2 cellular contexts compared by ENCODE assay signal in genomic region chr2:52144588-52144987, GRCh38.
TF ChIP-seq lines count a peak whose summit lies in the region.

No MANE protein-coding gene starts in this region.

TF ChIP-seq in GM23338, 12 proteins besides CTCF, POLR2A, EP300 and RAD21 (continued from another document):
- TF ChIP-seq ETS1 (IDR thresholded peaks at IDR 0.05), result no peak
- no peak for TF ChIP-seq ZNF331 (CRISPR knock-in tag; IDR thresholded peaks at IDR 0.05; ENCODE audit: low read depth)
- no peak for TF ChIP-seq NANOG (IDR thresholded peaks at IDR 0.05; ENCODE audit: borderline replicate concordance)

TF ChIP-seq in GM12878, 131 proteins besides CTCF, POLR2A, EP300 and RAD21:
- TF ChIP-seq, protein P1, sequence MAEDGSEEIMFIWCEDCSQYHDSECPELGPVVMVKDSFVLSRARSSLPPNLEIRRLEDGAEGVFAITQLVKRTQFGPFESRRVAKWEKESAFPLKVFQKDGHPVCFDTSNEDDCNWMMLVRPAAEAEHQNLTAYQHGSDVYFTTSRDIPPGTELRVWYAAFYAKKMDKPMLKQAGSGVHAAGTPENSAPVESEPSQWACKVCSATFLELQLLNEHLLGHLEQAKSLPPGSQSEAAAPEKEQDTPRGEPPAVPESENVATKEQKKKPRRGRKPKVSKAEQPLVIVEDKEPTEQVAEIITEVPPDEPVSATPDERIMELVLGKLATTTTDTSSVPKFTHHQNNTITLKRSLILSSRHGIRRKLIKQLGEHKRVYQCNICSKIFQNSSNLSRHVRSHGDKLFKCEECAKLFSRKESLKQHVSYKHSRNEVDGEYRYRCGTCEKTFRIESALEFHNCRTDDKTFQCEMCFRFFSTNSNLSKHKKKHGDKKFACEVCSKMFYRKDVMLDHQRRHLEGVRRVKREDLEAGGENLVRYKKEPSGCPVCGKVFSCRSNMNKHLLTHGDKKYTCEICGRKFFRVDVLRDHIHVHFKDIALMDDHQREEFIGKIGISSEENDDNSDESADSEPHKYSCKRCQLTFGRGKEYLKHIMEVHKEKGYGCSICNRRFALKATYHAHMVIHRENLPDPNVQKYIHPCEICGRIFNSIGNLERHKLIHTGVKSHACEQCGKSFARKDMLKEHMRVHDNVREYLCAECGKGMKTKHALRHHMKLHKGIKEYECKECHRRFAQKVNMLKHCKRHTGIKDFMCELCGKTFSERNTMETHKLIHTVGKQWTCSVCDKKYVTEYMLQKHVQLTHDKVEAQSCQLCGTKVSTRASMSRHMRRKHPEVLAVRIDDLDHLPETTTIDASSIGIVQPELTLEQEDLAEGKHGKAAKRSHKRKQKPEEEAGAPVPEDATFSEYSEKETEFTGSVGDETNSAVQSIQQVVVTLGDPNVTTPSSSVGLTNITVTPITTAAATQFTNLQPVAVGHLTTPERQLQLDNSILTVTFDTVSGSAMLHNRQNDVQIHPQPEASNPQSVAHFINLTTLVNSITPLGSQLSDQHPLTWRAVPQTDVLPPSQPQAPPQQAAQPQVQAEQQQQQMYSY (CRISPR knock-in tag; IDR thresholded peaks at IDR 0.05), result no peak
- TF ChIP-seq ETV6 (conservative IDR thresholded peaks at IDR 0.05 in 1 of 2, IDR thresholded peaks at IDR 0.05 in 1 of 2; ENCODE audit: borderline replicate concordance in 1 of 2, low read depth in 1 of 2), result no peak
- TF ChIP-seq, protein P2, sequence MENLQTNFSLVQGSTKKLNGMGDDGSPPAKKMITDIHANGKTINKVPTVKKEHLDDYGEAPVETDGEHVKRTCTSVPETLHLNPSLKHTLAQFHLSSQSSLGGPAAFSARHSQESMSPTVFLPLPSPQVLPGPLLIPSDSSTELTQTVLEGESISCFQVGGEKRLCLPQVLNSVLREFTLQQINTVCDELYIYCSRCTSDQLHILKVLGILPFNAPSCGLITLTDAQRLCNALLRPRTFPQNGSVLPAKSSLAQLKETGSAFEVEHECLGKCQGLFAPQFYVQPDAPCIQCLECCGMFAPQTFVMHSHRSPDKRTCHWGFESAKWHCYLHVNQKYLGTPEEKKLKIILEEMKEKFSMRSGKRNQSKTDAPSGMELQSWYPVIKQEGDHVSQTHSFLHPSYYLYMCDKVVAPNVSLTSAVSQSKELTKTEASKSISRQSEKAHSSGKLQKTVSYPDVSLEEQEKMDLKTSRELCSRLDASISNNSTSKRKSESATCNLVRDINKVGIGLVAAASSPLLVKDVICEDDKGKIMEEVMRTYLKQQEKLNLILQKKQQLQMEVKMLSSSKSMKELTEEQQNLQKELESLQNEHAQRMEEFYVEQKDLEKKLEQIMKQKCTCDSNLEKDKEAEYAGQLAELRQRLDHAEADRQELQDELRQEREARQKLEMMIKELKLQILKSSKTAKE (IDR thresholded peaks at IDR 0.05; ENCODE audit: low read depth, poor library complexity, severe bottlenecking), result no peak
- no peak for TF ChIP-seq NRF1 (conservative IDR thresholded peaks at IDR 0.05; ENCODE audit: low read depth, low read length)
